27 cellular contexts compared by ENCODE assay signal in the genomic region with DNA sequence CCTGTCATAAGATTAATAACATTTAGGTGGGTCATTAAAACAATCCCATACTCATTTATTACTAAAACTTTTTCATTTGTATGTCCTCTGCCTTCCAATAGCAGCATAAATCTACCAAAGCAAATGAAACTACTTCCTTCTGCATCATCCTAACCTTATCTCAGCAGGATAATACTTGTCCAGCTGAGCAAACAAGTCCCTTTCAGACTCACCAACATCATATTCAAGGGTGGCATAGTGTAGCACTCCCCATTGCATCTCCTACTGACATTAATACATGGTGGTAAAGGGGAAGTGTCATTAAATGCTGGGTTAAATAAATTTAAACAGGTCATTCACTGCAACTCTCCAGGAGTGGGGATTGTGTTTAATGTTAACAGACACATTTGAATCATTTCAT. TPM values are rescaled to one million over a fixed set of nuclear protein-coding genes. Genes with fewer than 3 reads are reported as not detected.
DNase-seq lines count a peak whose midpoint lies in the region; ATAC-seq, FAIRE-seq and TF ChIP-seq lines count a peak whose summit lies in the region.
"Had no signal": no experiment of that assay in that cellular context is flagged by ENCODE, and none has a peak within 500 bp of the region (broad histone marks: within the 10 kb centered on the region; RNA-seq: fewer than 3 reads in every experiment).

No MANE protein-coding gene starts in this region.

- intact Hi-C loops in mucosa of descending colon (cut with DNase I, micrococcal nuclease): no loop called here
- intact Hi-C loops in activated T-helper 1 cell treated with anti-CD3 and anti-CD28 coated beads, Interleukin-12 subunit alpha, Interleukin-12 subunit beta, Interleukin-2, Interleukin-4 antibody, amounts not matched to agents 30 ng/mL and 10 ng/mL and 1 ng/mL, durations not matched to agents 14 hours and 24 hours and 36 hours (cut with micrococcal nuclease): loop anchor here (10.0 kb wide), 1 partner anchor 1341 kb away; the partner anchor contains the start of gene TRDMT1

- H3K27me3 Mint-ChIP-seq in activated T-helper 1 cell treated with anti-CD3 and anti-CD28 coated beads, Interleukin-12 subunit alpha, Interleukin-12 subunit beta, Interleukin-2, Interleukin-4 antibody, amounts not matched to agents 30 ng/mL and 10 ng/mL and 1 ng/mL, durations not matched to agents 14 hours and 24 hours and 36 hours (ENCODE audit: insufficient read depth): peaks cover 37% of the 10 kb centered on the region

- TF ChIP-seq CTCF in LNCaP clone FGC (IDR thresholded peaks at IDR 0.05; ENCODE audit: control insufficient read depth, extremely low read depth, insufficient read depth) (no peak), mucosa of descending colon (IDR thresholded peaks at IDR 0.05) (no peak)

- peak; percentile 81 for DNase-seq in LNCaP clone FGC (ENCODE audit: low read depth)
- DNase-seq in NCI-H2081 (lab: John Stamatoyannopoulos, UW): peak; percentile 57 to 93
- peak; percentile 84 for DNase-seq in NCI-H748 treated with DMSO at 0.1 percent for 48 hours (lab: John Stamatoyannopoulos, UW)
- no peak for DNase-seq in mucosa of descending colon
- DNase-seq in RCC 7860 (ENCODE audit: low spot score): no peak
- DNase-seq in activated T-helper 1 cell treated with anti-CD3 and anti-CD28 coated beads, Interleukin-12 subunit alpha, Interleukin-12 subunit beta, Interleukin-2, Interleukin-4 antibody, amounts not matched to agents 30 ng/mL and 10 ng/mL and 1 ng/mL, durations not matched to agents 14 hours and 24 hours and 36 hours (ENCODE audit: low spot score): no peak
- DNase-seq: activated CD4-positive, alpha-beta T cell treated with anti-CD3 and anti-CD28 coated beads for 48 hours; activated effector memory CD4-positive, alpha-beta T cell treated with anti-CD3 and anti-CD28 coated beads, Interleukin-2, amount 50 U/mL, for 16 hours; activated naive CD8-positive, alpha-beta T cell treated with anti-CD3 and anti-CD28 coated beads for 36 hours; activated T-cell treated with anti-CD3 and anti-CD28 coated beads for 4 hours; aorta; CD8-positive, alpha-beta memory T cell; effector CD8-positive, alpha-beta T cell; H9; NCI-H1694; SIG-M5; stimulated activated CD4-positive, alpha-beta T cell treated with anti-CD3 and anti-CD28 coated beads, Interleukin-4, amount 100 ng/mL, for 4 hours; T1000; transverse colon had no signal

- H3K4me3 Mint-ChIP-seq in activated T-helper 1 cell treated with anti-CD3 and anti-CD28 coated beads, Interleukin-12 subunit alpha, Interleukin-12 subunit beta, Interleukin-2, Interleukin-4 antibody, amounts not matched to agents 30 ng/mL and 10 ng/mL and 1 ng/mL, durations not matched to agents 14 hours and 24 hours and 36 hours: no peak overlapping the region
- H3K4me3 Mint-ChIP-seq: activated naive CD8-positive, alpha-beta T cell treated with anti-CD3 and anti-CD28 coated beads for 36 hours; H9; nephron had no signal

- no peaks in the 10 kb centered on the region for H3K9me3 ChIP-seq in mucosa of descending colon
- H3K9me3 ChIP-seq: transverse colon had no signal

- peaks cover 6% of the 10 kb centered on the region for H3K4me1 ChIP-seq in mucosa of descending colon (ENCODE audit: low read depth)

- H3K4me1 Mint-ChIP-seq in activated T-helper 1 cell treated with anti-CD3 and anti-CD28 coated beads, Interleukin-12 subunit alpha, Interleukin-12 subunit beta, Interleukin-2, Interleukin-4 antibody, amounts not matched to agents 30 ng/mL and 10 ng/mL and 1 ng/mL, durations not matched to agents 14 hours and 24 hours and 36 hours (ENCODE audit: low read depth): peaks cover 11% of the 10 kb centered on the region

- ATAC-seq in mucosa of descending colon (peak; percentile 18), GM18511 (IDR thresholded peaks at IDR 0.05; ENCODE audit: unreplicated experiment) (no peak)
- ATAC-seq: gastroesophageal sphincter, Panc1 had no signal

- H3K27ac Mint-ChIP-seq in activated T-helper 1 cell treated with anti-CD3 and anti-CD28 coated beads, Interleukin-12 subunit alpha, Interleukin-12 subunit beta, Interleukin-2, Interleukin-4 antibody, amounts not matched to agents 30 ng/mL and 10 ng/mL and 1 ng/mL, durations not matched to agents 14 hours and 24 hours and 36 hours: no peak overlapping the region
- H3K27ac Mint-ChIP-seq: activated naive CD8-positive, alpha-beta T cell treated with anti-CD3 and anti-CD28 coated beads for 36 hours; CD8-positive, alpha-beta memory T cell; H9; nephron had no signal

- H3K36me3 Mint-ChIP-seq in activated T-helper 1 cell treated with anti-CD3 and anti-CD28 coated beads, Interleukin-12 subunit alpha, Interleukin-12 subunit beta, Interleukin-2, Interleukin-4 antibody, amounts not matched to agents 30 ng/mL and 10 ng/mL and 1 ng/mL, durations not matched to agents 14 hours and 24 hours and 36 hours (ENCODE audit: low read depth): peaks cover 6% of the 10 kb centered on the region

- H3K36me3 ChIP-seq in mucosa of descending colon (ENCODE audit: low read depth): no peaks in the 10 kb centered on the region
- H3K36me3 ChIP-seq: cardiac muscle cell, gastroesophageal sphincter, transverse colon had no signal

- H3K9me3 Mint-ChIP-seq in activated T-helper 1 cell treated with anti-CD3 and anti-CD28 coated beads, Interleukin-12 subunit alpha, Interleukin-12 subunit beta, Interleukin-2, Interleukin-4 antibody, amounts not matched to agents 30 ng/mL and 10 ng/mL and 1 ng/mL, durations not matched to agents 14 hours and 24 hours and 36 hours: no peaks in the 10 kb centered on the region
- H3K9me3 Mint-ChIP-seq: nephron had no signal

- FAIRE-seq in RCC 7860 (lab: Jason Lieb, UNC): no peak
- FAIRE-seq: GM12892 had no signal

- H3K4me3 ChIP-seq in LNCaP clone FGC (ENCODE audit: low read depth, low read length): peak overlapping the region; percentile 2; the same call in 1 of the 2 replicates
- no peak overlapping the region for H3K4me3 ChIP-seq in mucosa of descending colon
- H3K4me3 ChIP-seq: cardiac muscle cell, coronary artery, gastroesophageal sphincter, lung, transverse colon had no signal

RNA-seq across cellular contexts. Expression of gene MINDY3, which starts 3.4 kb away (rescaled TPM):
- 10 to 100 TPM; 20.2 to 36.4 (median 28.4) TPM for total RNA-seq in mucosa of descending colon
- 14.5 and 16.2 TPM in 2 replicates for total RNA-seq in activated T-helper 1 cell treated with anti-CD3 and anti-CD28 coated beads, Interleukin-12 subunit alpha, Interleukin-12 subunit beta, Interleukin-2, Interleukin-4 antibody, amounts not matched to agents 30 ng/mL and 10 ng/mL and 1 ng/mL, durations not matched to agents 14 hours and 24 hours and 36 hours

Comparison
In these comparisons a context has a peak if more than half of its experiments do, and no peak if none do; other contexts are left out.
1. DNase-seq: peak in LNCaP clone FGC (single experiment), NCI-H2081 (2 of 2) and NCI-H748 treated with DMSO at 0.1 percent for 48 hours (single experiment); none in mucosa of descending colon (0 of 3), RCC 7860 (single experiment) and activated T-helper 1 cell treated with anti-CD3 and anti-CD28 coated beads, Interleukin-12 subunit alpha, Interleukin-12 subunit beta, Interleukin-2, Interleukin-4 antibody, amounts not matched to agents 30 ng/mL and 10 ng/mL and 1 ng/mL, durations not matched to agents 14 hours and 24 hours and 36 hours (single experiment).